ENCODE assay signal across 35 cellular contexts in the genomic region with DNA sequence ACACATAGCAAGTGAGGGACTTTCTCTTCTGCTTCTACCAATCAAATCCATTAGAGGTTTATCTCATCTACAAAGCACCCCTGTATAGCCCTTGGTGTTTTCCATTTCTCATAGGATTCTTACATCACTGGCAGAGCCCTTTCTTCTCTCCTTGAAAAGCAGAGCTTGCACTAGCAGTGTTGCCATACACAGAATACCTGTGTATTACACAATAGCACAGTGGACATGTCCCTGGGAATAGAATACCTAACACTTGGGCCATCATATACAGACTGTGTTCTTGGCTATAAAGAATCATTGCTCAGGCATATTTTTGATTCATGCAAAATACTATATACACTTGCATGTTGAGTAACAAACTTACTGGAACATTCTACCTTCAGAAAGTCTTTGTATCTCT.
"Had no signal": no experiment of that assay in that cellular context is flagged by ENCODE, and none has a peak within 500 bp of the region (broad histone marks: within the 10 kb centered on the region; RNA-seq: fewer than 3 reads in every experiment).

No MANE protein-coding gene starts in this region.

- H3K4me3 Mint-ChIP-seq: activated B cell treated with CpG ODN at 0.5 μM for 24 hours; activated CD4-positive, alpha-beta memory T cell treated with anti-CD3 and anti-CD28 coated beads, Interleukin-2, amount 10 ng/mL, durations not matched to agents 7 days and 5 days; activated CD4-positive, alpha-beta T cell treated with anti-CD3 and anti-CD28 coated beads for 36 hours; activated CD4-positive, alpha-beta T cell treated with anti-CD3 and anti-CD28 coated beads, Interleukin-2, amount 10 ng/mL, durations not matched to agents 7 days and 5 days; activated CD8-positive, alpha-beta memory T cell treated with anti-CD3 and anti-CD28 coated beads, Interleukin-2, amount 10 ng/mL, durations not matched to agents 7 days and 5 days; activated CD8-positive, alpha-beta T cell treated with anti-CD3 and anti-CD28 coated beads, Interleukin-2, amount 10 ng/mL, durations not matched to agents 7 days and 5 days; activated naive CD4-positive, alpha-beta T cell treated with anti-CD3 and anti-CD28 coated beads, Interleukin-2, amount 10 ng/mL, durations not matched to agents 7 days and 5 days; activated naive CD4-positive, alpha-beta T cell treated with anti-CD3 and anti-CD28 coated beads, Interleukin-2, amount 50 U/mL, for 24 hours; activated naive CD8-positive, alpha-beta T cell; activated naive CD8-positive, alpha-beta T cell treated with anti-CD3 and anti-CD28 coated beads, Interleukin-2, amount 10 ng/mL, durations not matched to agents 7 days and 5 days; activated naive CD8-positive, alpha-beta T cell treated with anti-CD3 and anti-CD28 coated beads, Interleukin-2, amount 50 U/mL, for 24 hours; activated T-cell treated with anti-CD3 and anti-CD28 coated beads, Interleukin-2, amount 50 U/mL, for 24 hours; brain; central memory CD8-positive, alpha-beta T cell; T-helper 1 cell treated with Interleukin-12 subunit alpha and Interleukin-12 subunit beta and Interleukin-4 antibody, amounts not matched to agents 30 μg/mL and 1 μg/mL, for 36 hours; T-helper 2 cell treated with Interferon-gamma antibody and Interleukin-4, amounts not matched to agents 5 μg/mL and 100 μg/mL, for 36 hours had no signal

- H3K27me3 ChIP-seq: ascending aorta, cardiac muscle cell had no signal

- H3K36me3 Mint-ChIP-seq: activated CD8-positive, alpha-beta memory T cell treated with anti-CD3 and anti-CD28 coated beads, Interleukin-2, amount 10 ng/mL, durations not matched to agents 7 days and 5 days; activated naive CD4-positive, alpha-beta T cell treated with anti-CD3 and anti-CD28 coated beads, Interleukin-2, amount 10 ng/mL, durations not matched to agents 7 days and 5 days; activated naive CD4-positive, alpha-beta T cell treated with anti-CD3 and anti-CD28 coated beads, Interleukin-2, amount 50 U/mL, for 24 hours; activated naive CD8-positive, alpha-beta T cell; activated naive CD8-positive, alpha-beta T cell treated with anti-CD3 and anti-CD28 coated beads, Interleukin-2, amount 10 ng/mL, durations not matched to agents 7 days and 5 days had no signal

- DNase-seq: activated B cell treated with CpG ODN at 0.5 μM for 24 hours; activated CD4-positive, alpha-beta memory T cell treated with anti-CD3 and anti-CD28 coated beads, Interleukin-2, amount 10 ng/mL, durations not matched to agents 7 days and 5 days; activated CD4-positive, alpha-beta T cell treated with anti-CD3 and anti-CD28 coated beads for 36 hours; activated CD4-positive, alpha-beta T cell treated with anti-CD3 and anti-CD28 coated beads for 48 hours; activated CD4-positive, alpha-beta T cell treated with anti-CD3 and anti-CD28 coated beads, Interleukin-2, amount 10 ng/mL, durations not matched to agents 7 days and 5 days; activated CD4-positive, alpha-beta T cell treated with anti-CD3 and anti-CD28 coated beads, Interleukin-2, amount 50 U/mL, for 48 hours; activated CD4-positive, CD25-positive, alpha-beta regulatory T cell treated with anti-CD3 and anti-CD28 coated beads, Interleukin-2, amount 50 U/mL, for 72 hours; activated CD8-positive, alpha-beta memory T cell treated with anti-CD3 and anti-CD28 coated beads for 24 hours; activated CD8-positive, alpha-beta memory T cell treated with anti-CD3 and anti-CD28 coated beads, Interleukin-2, amount 10 ng/mL, durations not matched to agents 7 days and 5 days; activated CD8-positive, alpha-beta memory T cell treated with anti-CD3 and anti-CD28 coated beads, Interleukin-2, amount 50 U/mL, for 48 hours; activated CD8-positive, alpha-beta T cell treated with anti-CD3 and anti-CD28 coated beads, Interleukin-2, amount 10 ng/mL, durations not matched to agents 7 days and 5 days; activated effector memory CD4-positive, alpha-beta T cell treated with Interleukin-2 at 50 U/mL for 16 hours; activated gamma-delta T cell; activated naive CD4-positive, alpha-beta T cell treated with anti-CD3 and anti-CD28 coated beads, Interleukin-2, amount 10 ng/mL, durations not matched to agents 7 days and 5 days; activated naive CD4-positive, alpha-beta T cell treated with Interleukin-2 at 50 U/mL for 16 hours; activated naive CD8-positive, alpha-beta T cell treated with anti-CD3 and anti-CD28 coated beads, Interleukin-2, amount 10 ng/mL, durations not matched to agents 7 days and 5 days; activated naive CD8-positive, alpha-beta T cell treated with anti-CD3 and anti-CD28 coated beads, Interleukin-2, amount 50 U/mL, for 24 hours; activated T-cell treated with anti-CD3 and anti-CD28 coated beads, Interleukin-2, amount 50 U/mL, for 24 hours; activated T-cell treated with anti-CD3 and anti-CD28 coated beads, Interleukin-2, amount 50 U/mL, for 48 hours; amygdala; anterior cingulate cortex; caudate nucleus; cerebellar nuclear complex; T-helper 2 cell; T-helper 9 cell had no signal

- H3K9me3 Mint-ChIP-seq: activated naive CD8-positive, alpha-beta T cell treated with anti-CD3 and anti-CD28 coated beads, Interleukin-2, amount 50 U/mL, for 24 hours had no signal

- H3K27me3 Mint-ChIP-seq: activated B cell treated with CpG ODN at 0.5 μM for 24 hours; activated CD4-positive, alpha-beta memory T cell treated with anti-CD3 and anti-CD28 coated beads, Interleukin-2, amount 10 ng/mL, durations not matched to agents 7 days and 5 days; activated CD4-positive, alpha-beta T cell treated with anti-CD3 and anti-CD28 coated beads for 36 hours; activated CD4-positive, alpha-beta T cell treated with anti-CD3 and anti-CD28 coated beads, Interleukin-2, amount 10 ng/mL, durations not matched to agents 7 days and 5 days; activated CD8-positive, alpha-beta memory T cell treated with anti-CD3 and anti-CD28 coated beads, Interleukin-2, amount 10 ng/mL, durations not matched to agents 7 days and 5 days; activated naive CD4-positive, alpha-beta T cell treated with anti-CD3 and anti-CD28 coated beads, Interleukin-2, amount 10 ng/mL, durations not matched to agents 7 days and 5 days; activated naive CD4-positive, alpha-beta T cell treated with anti-CD3 and anti-CD28 coated beads, Interleukin-2, amount 50 U/mL, for 24 hours; activated naive CD8-positive, alpha-beta T cell; activated naive CD8-positive, alpha-beta T cell treated with anti-CD3 and anti-CD28 coated beads, Interleukin-2, amount 10 ng/mL, durations not matched to agents 7 days and 5 days; activated naive CD8-positive, alpha-beta T cell treated with anti-CD3 and anti-CD28 coated beads, Interleukin-2, amount 50 U/mL, for 24 hours; activated T-cell treated with anti-CD3 and anti-CD28 coated beads, Interleukin-2, amount 50 U/mL, for 24 hours; central memory CD8-positive, alpha-beta T cell had no signal

- H3K4me1 Mint-ChIP-seq: activated CD4-positive, alpha-beta memory T cell treated with anti-CD3 and anti-CD28 coated beads, Interleukin-2, amount 10 ng/mL, durations not matched to agents 7 days and 5 days; activated CD4-positive, alpha-beta T cell treated with anti-CD3 and anti-CD28 coated beads for 36 hours; activated CD4-positive, alpha-beta T cell treated with anti-CD3 and anti-CD28 coated beads, Interleukin-2, amount 10 ng/mL, durations not matched to agents 7 days and 5 days; activated CD8-positive, alpha-beta memory T cell treated with anti-CD3 and anti-CD28 coated beads, Interleukin-2, amount 10 ng/mL, durations not matched to agents 7 days and 5 days; activated naive CD4-positive, alpha-beta T cell treated with anti-CD3 and anti-CD28 coated beads, Interleukin-2, amount 10 ng/mL, durations not matched to agents 7 days and 5 days; activated naive CD4-positive, alpha-beta T cell treated with anti-CD3 and anti-CD28 coated beads, Interleukin-2, amount 50 U/mL, for 24 hours; activated naive CD8-positive, alpha-beta T cell treated with anti-CD3 and anti-CD28 coated beads, Interleukin-2, amount 10 ng/mL, durations not matched to agents 7 days and 5 days; activated naive CD8-positive, alpha-beta T cell treated with anti-CD3 and anti-CD28 coated beads, Interleukin-2, amount 50 U/mL, for 24 hours; central memory CD8-positive, alpha-beta T cell had no signal

- H3K27ac ChIP-seq: ascending aorta, cardiac muscle cell, VCaP had no signal

- H3K36me3 ChIP-seq: ascending aorta, cardiac muscle cell had no signal

- H3K27ac Mint-ChIP-seq: activated B cell treated with CpG ODN at 0.5 μM for 24 hours; activated CD4-positive, alpha-beta memory T cell treated with anti-CD3 and anti-CD28 coated beads, Interleukin-2, amount 10 ng/mL, durations not matched to agents 7 days and 5 days; activated CD4-positive, alpha-beta T cell treated with anti-CD3 and anti-CD28 coated beads for 36 hours; activated CD4-positive, alpha-beta T cell treated with anti-CD3 and anti-CD28 coated beads, Interleukin-2, amount 10 ng/mL, durations not matched to agents 7 days and 5 days; activated CD8-positive, alpha-beta memory T cell treated with anti-CD3 and anti-CD28 coated beads, Interleukin-2, amount 10 ng/mL, durations not matched to agents 7 days and 5 days; activated CD8-positive, alpha-beta T cell treated with anti-CD3 and anti-CD28 coated beads, Interleukin-2, amount 10 ng/mL, durations not matched to agents 7 days and 5 days; activated naive CD4-positive, alpha-beta T cell treated with anti-CD3 and anti-CD28 coated beads, Interleukin-2, amount 10 ng/mL, durations not matched to agents 7 days and 5 days; activated naive CD4-positive, alpha-beta T cell treated with anti-CD3 and anti-CD28 coated beads, Interleukin-2, amount 50 U/mL, for 24 hours; activated naive CD8-positive, alpha-beta T cell; activated naive CD8-positive, alpha-beta T cell treated with anti-CD3 and anti-CD28 coated beads, Interleukin-2, amount 10 ng/mL, durations not matched to agents 7 days and 5 days; activated naive CD8-positive, alpha-beta T cell treated with anti-CD3 and anti-CD28 coated beads, Interleukin-2, amount 50 U/mL, for 24 hours; activated T-cell treated with anti-CD3 and anti-CD28 coated beads, Interleukin-2, amount 50 U/mL, for 24 hours; activated T-helper 2 cell treated with anti-CD3 and anti-CD28 coated beads, Interferon-gamma antibody, Interleukin-2, Interleukin-4, amounts not matched to agents 10 μg/mL and 5 μg/mL and 100 μg/mL, durations not matched to agents 14 hours and 24 hours and 36 hours; brain; T-helper 1 cell treated with Interleukin-12 subunit alpha and Interleukin-12 subunit beta and Interleukin-4 antibody, amounts not matched to agents 30 μg/mL and 1 μg/mL, for 36 hours; T-helper 2 cell treated with Interferon-gamma antibody and Interleukin-4, amounts not matched to agents 5 μg/mL and 100 μg/mL, for 36 hours had no signal

- H3K9me3 ChIP-seq: ascending aorta had no signal

- ATAC-seq: activated CD4-positive, alpha-beta T cell treated with anti-CD3 and anti-CD28 coated beads for 36 hours; activated CD8-positive, alpha-beta memory T cell treated with anti-CD3 and anti-CD28 coated beads, Interleukin-2, amount 10 ng/mL, durations not matched to agents 7 days and 5 days; activated CD8-positive, alpha-beta T cell treated with anti-CD3 and anti-CD28 coated beads, Interleukin-2, amount 10 ng/mL, durations not matched to agents 7 days and 5 days; activated naive CD8-positive, alpha-beta T cell treated with anti-CD3 and anti-CD28 coated beads, Interleukin-2, amount 50 U/mL, for 24 hours had no signal

- H3K4me1 ChIP-seq: ascending aorta had no signal

- H3K4me3 ChIP-seq: ascending aorta, cardiac muscle cell had no signal
